In genomic region chr3:123028233-123028828, GRCh38 we compare ENCODE assay signal across 8 cellular contexts. TPM values are rescaled to one million over a fixed set of nuclear protein-coding genes. Genes with fewer than 3 reads are reported as not detected.
DNase-seq lines count a peak whose midpoint lies in the region; ATAC-seq and TF ChIP-seq lines count a peak whose summit lies in the region.

No MANE protein-coding gene starts in this region.

- no peak overlapping the region for H3K27ac Mint-ChIP-seq in activated CD4-positive, alpha-beta T cell treated with anti-CD3 and anti-CD28 coated beads, Interleukin-2, amount 10 ng/mL, durations not matched to agents 7 days and 5 days

- H3K4me1 Mint-ChIP-seq in activated CD4-positive, alpha-beta T cell treated with anti-CD3 and anti-CD28 coated beads, Interleukin-2, amount 10 ng/mL, durations not matched to agents 7 days and 5 days: peaks cover 17% of the 10 kb centered on the region

- H3K9me3 Mint-ChIP-seq in activated CD4-positive, alpha-beta T cell treated with anti-CD3 and anti-CD28 coated beads, Interleukin-2, amount 10 ng/mL, durations not matched to agents 7 days and 5 days: no peaks in the 10 kb centered on the region

- no peak for TF ChIP-seq POLR2A in tibial nerve (IDR thresholded peaks at IDR 0.05)

- CTCF ChIA-PET in activated CD4-positive, alpha-beta T cell treated with anti-CD3 and anti-CD28 coated beads, Interleukin-2, amount 10 ng/mL, durations not matched to agents 7 days and 5 days (lab: Charles Lee): interaction anchor here (0.6 to 1.7 kb wide), 5 partner anchors 9 to 1011 kb away, joined by 3 to 5 read pairs (median 3); no protein-coding TSS in a partner anchor

- DNase-seq in Ammon's horn (ENCODE audit: low spot score) (peak; percentile 74), GM23248 (peak; percentile 84), NCI-H2171 (lab: John Stamatoyannopoulos, UW) (peak; percentile 82), tibial nerve (ENCODE audit: low spot score in 2 of 2) (peak; percentile 14 to 41)
- DNase-seq in activated CD4-positive, alpha-beta T cell treated with anti-CD3 and anti-CD28 coated beads, Interleukin-2, amount 10 ng/mL, durations not matched to agents 7 days and 5 days: peak; percentile 24

- H3K27ac ChIP-seq in GM23248 (no peak overlapping the region), esophagus (ENCODE audit: low read depth in 2 of 2, low read length in 1 of 2) (no peak overlapping the region), tibial nerve (peak overlapping the region in 3 of 4 donors; percentile 7 to 71 (median 34))

- H3K4me3 Mint-ChIP-seq in activated CD4-positive, alpha-beta T cell treated with anti-CD3 and anti-CD28 coated beads, Interleukin-2, amount 10 ng/mL, durations not matched to agents 7 days and 5 days: peak overlapping the region; percentile 61

- H3K36me3 ChIP-seq in GM23248 (ENCODE audit: low read depth) (no peaks in the 10 kb centered on the region), esophagus (ENCODE audit: control insufficient read depth in 2 of 2, insufficient read depth in 2 of 2, low read length in 1 of 2) (no peaks in the 10 kb centered on the region), tibial nerve (no peaks in the 10 kb centered on the region)

- H3K4me3 ChIP-seq in GM23248 (peak overlapping the region; percentile 65), esophagus (ENCODE audit: low read depth in 1 of 2, low read length in 2 of 2) (peak overlapping the region; percentile 5 to 53), mononuclear cell (ENCODE audit: low read length) (peak overlapping the region; percentile 5), tibial nerve (peak overlapping the region; percentile 40 to 59 (median 52))

- H3K9me3 ChIP-seq in GM23248 (ENCODE audit: low read depth): no peaks in the 10 kb centered on the region
- H3K9me3 ChIP-seq in esophagus (ENCODE audit: control insufficient read depth in 2 of 2, insufficient read depth in 1 of 2, low read depth in 1 of 2, low read length in 1 of 2): no peaks in the 10 kb centered on the region
- H3K9me3 ChIP-seq in mononuclear cell (ENCODE audit: low read depth, low read length): no peaks in the 10 kb centered on the region
- no peaks in the 10 kb centered on the region for H3K9me3 ChIP-seq in tibial nerve

- H3K9me2 ChIP-seq in GM23248 (ENCODE audit: insufficient read depth): no peaks in the 10 kb centered on the region

- peak in 1 of 2 donors; percentile 47 for TF ChIP-seq EP300 in tibial nerve (IDR thresholded peaks at IDR 0.05)

- in situ Hi-C loops in GM23248 (cut with MboI): no loop called here

- H3K4me1 ChIP-seq in GM23248 (ENCODE audit: insufficient read depth) (0 out of 2 replicates have a peak, but pooled peaks cover 9% of the 10 kb centered on the region), esophagus (ENCODE audit: control insufficient read depth in 2 of 2, insufficient read depth in 2 of 2, low read length in 1 of 2) (peaks cover 6 to 11% of the 10 kb centered on the region in 2 donors), mononuclear cell (ENCODE audit: insufficient read depth, low read length) (peaks cover 22% of the 10 kb centered on the region), tibial nerve (peaks cover 0 to 32% (median 17%) of the 10 kb centered on the region in 4 donors)

- peak overlapping the region; percentile 82 for H2AFZ ChIP-seq in GM23248

- H3F3A ChIP-seq in GM23248 (ENCODE audit: insufficient read depth): no peaks in the 10 kb centered on the region

- no peaks in the 10 kb centered on the region for H4K20me1 ChIP-seq in GM23248 (ENCODE audit: insufficient read depth)

- POLR2A ChIA-PET in activated CD4-positive, alpha-beta T cell treated with anti-CD3 and anti-CD28 coated beads, Interleukin-2, amount 10 ng/mL, durations not matched to agents 7 days and 5 days (lab: Charles Lee): no interaction called here

- no peak for ATAC-seq in HG03045 (IDR thresholded peaks at IDR 0.05; ENCODE audit: unreplicated experiment)

- peak overlapping the region; percentile 82 for H3K4me2 ChIP-seq in GM23248 (ENCODE audit: unreplicated experiment)

- no peaks in the 10 kb centered on the region for H3K79me2 ChIP-seq in GM23248 (ENCODE audit: insufficient read depth)

- 1 to 2% methylated on average over 21 of the region's 21 CpGs for WGBS in GM23248 (ENCODE audit: low coverage in 1 of 2, low lambda C conversion rate in 2 of 2, missing lambda C conversion rate in 2 of 2), 2 experiments
- WGBS in esophagus, 2 donors: 1 to 3% methylated on average over 21 of the region's 21 CpGs
- WGBS in tibial nerve, 2 donors: 0 to 1% methylated on average over 19 to 21 of the region's 21 CpGs

- H3K27me3 Mint-ChIP-seq in activated CD4-positive, alpha-beta T cell treated with anti-CD3 and anti-CD28 coated beads, Interleukin-2, amount 10 ng/mL, durations not matched to agents 7 days and 5 days: peaks cover 44% of the 10 kb centered on the region

- peak; percentile 41 to 69 (median 51) for TF ChIP-seq CTCF in tibial nerve (IDR thresholded peaks at IDR 0.05)

- H3K36me3 Mint-ChIP-seq in activated CD4-positive, alpha-beta T cell treated with anti-CD3 and anti-CD28 coated beads, Interleukin-2, amount 10 ng/mL, durations not matched to agents 7 days and 5 days (ENCODE audit: low read depth): no peaks in the 10 kb centered on the region

- peaks cover 85% of the 10 kb centered on the region for H3K27me3 ChIP-seq in GM23248 (replicated peaks; ENCODE audit: insufficient read depth)
- H3K27me3 ChIP-seq in esophagus (ENCODE audit: control insufficient read depth in 1 of 2, insufficient read depth in 2 of 2, low read length in 2 of 2): peaks cover 0 to 13% of the 10 kb centered on the region in 2 donors
- peaks cover 84% of the 10 kb centered on the region for H3K27me3 ChIP-seq in mononuclear cell (ENCODE audit: insufficient read depth, low read length)
- peaks cover 0 to 50% of the 10 kb centered on the region in 2 donors for H3K27me3 ChIP-seq in tibial nerve

- no peak overlapping the region for H3K9ac ChIP-seq in GM23248

RNA-seq across cellular contexts. Expression of gene SEMA5B, which starts 0.8 kb away (rescaled TPM):
- total RNA-seq in GM23248 (2014; rRNA removed; shearing (Covaris generic)): not detected in 2 replicates
- polyA plus RNA-seq in GM23248 (2016; fragmentation: Nextera tagmentation; extraction: Ambion mirVana) (not detected in 2 replicates), esophagus (under 1 TPM; 0.19 to 0.28 TPM)
- not detected for total RNA-seq in activated CD4-positive, alpha-beta T cell treated with anti-CD3 and anti-CD28 coated beads, Interleukin-2, amount 10 ng/mL, durations not matched to agents 7 days and 5 days
- total RNA-seq in mononuclear cell (not detected), tibial nerve (10 to 100 TPM in 2 of 4 donors, 1 to 10 TPM in 2; 6.7 to 19.7 (median 13.1) TPM)

RNA-seq across cellular contexts. Expression of gene PDIA5, which starts 38.5 kb away (rescaled TPM):
- 39.5 and 49.1 TPM in 2 replicates for total RNA-seq in GM23248 (2014; rRNA removed; shearing (Covaris generic))
- polyA plus RNA-seq in GM23248 (2016; fragmentation: Nextera tagmentation; extraction: Ambion mirVana): 57.3 and 60.2 TPM in 2 replicates
- total RNA-seq in activated CD4-positive, alpha-beta T cell treated with anti-CD3 and anti-CD28 coated beads, Interleukin-2, amount 10 ng/mL, durations not matched to agents 7 days and 5 days: 10 to 100 TPM; 10.5 to 12.3 TPM
- polyA plus RNA-seq in esophagus: 1 to 10 TPM; 3.1 to 5.9 TPM
- 3.4 TPM for total RNA-seq in mononuclear cell
- total RNA-seq in tibial nerve: 10 to 100 TPM; 18.3 to 41.0 (median 20.3) TPM

Comparison
In these comparisons a context has a peak if more than half of its experiments do, and no peak if none do; other contexts are left out.
1. DNase-seq: peak in every context shown above with its lines; median percentile 84 in GM23248; 82 in NCI-H2171; 74 in Ammon's horn; 28 in tibial nerve; 24 in activated CD4-positive, alpha-beta T cell treated with anti-CD3 and anti-CD28 coated beads, Interleukin-2, amount 10 ng/mL, durations not matched to agents 7 days and 5 days.
2. H3K27ac ChIP-seq: peak in tibial nerve (3 of 4); none in GM23248 (single experiment) and esophagus (0 of 2).
3. H3K4me3 ChIP-seq: peak in every context shown above with its lines; median percentile 65 in GM23248; 52 in tibial nerve; 29 in esophagus; 5 in mononuclear cell.